21 cellular contexts compared by ENCODE assay signal in genomic region chr17:28499366-28499668, GRCh38. TPM values are rescaled to one million over a fixed set of nuclear protein-coding genes. Genes with fewer than 3 reads are reported as not detected.
"Had no signal": no experiment of that assay in that cellular context is flagged by ENCODE, and none has a peak within 500 bp of the region (broad histone marks: within the 10 kb centered on the region; RNA-seq: fewer than 3 reads in every experiment).

No MANE protein-coding gene starts in this region.

- DNase-seq: activated CD4-positive, alpha-beta T cell treated with anti-CD3 and anti-CD28 coated beads, Interleukin-2, amount 50 U/mL, for 1 hour; activated CD4-positive, CD25-positive, alpha-beta regulatory T cell; activated effector memory CD4-positive, alpha-beta T cell treated with Interleukin-2 at 50 U/mL for 16 hours; activated T-cell treated with anti-CD3 and anti-CD28 coated beads, Interleukin-2, amount 50 U/mL, for 24 hours; central memory CD4-positive, alpha-beta T cell; cortex of kidney; effector CD8-positive, alpha-beta T cell; foreskin melanocyte; islet precursor cell; left ventricle myocardium inferior; mesenchymal stem cell; nephron progenitor cell; sigmoid colon; stimulated activated CD4-positive, alpha-beta T cell treated with anti-CD3 and anti-CD28 coated beads, Interleukin-12 subunit alpha, Interleukin-12 subunit beta, amount 100 ng/mL, for 4 hours; stimulated activated naive CD4-positive, alpha-beta T cell treated with Interleukin-2 at 50 U/mL for 16 hours had no signal

- H3K4me3 ChIP-seq: body of pancreas, heart left ventricle, left ventricle myocardium inferior, sigmoid colon, suprapubic skin, upper lobe of left lung had no signal

- H3K27me3 ChIP-seq: body of pancreas, upper lobe of left lung had no signal

- H3K9me3 ChIP-seq: body of pancreas, heart left ventricle, left ventricle myocardium inferior, sigmoid colon, suprapubic skin, upper lobe of left lung had no signal

- ATAC-seq: body of pancreas, heart left ventricle had no signal

- H3K36me3 ChIP-seq: heart left ventricle, left ventricle myocardium inferior, sigmoid colon, suprapubic skin, upper lobe of left lung had no signal

- H3K4me1 ChIP-seq: sigmoid colon had no signal

- H3K27ac ChIP-seq: heart left ventricle, left ventricle myocardium inferior, sigmoid colon, suprapubic skin, upper lobe of left lung had no signal

RNA-seq across cellular contexts. Expression of gene FOXN1, which starts 6.8 kb away (rescaled TPM):
- total RNA-seq: heart left ventricle, left ventricle myocardium inferior, osteocyte, pulmonary artery endothelial cell, sigmoid colon had no signal

RNA-seq across cellular contexts. Expression of gene SLC13A2, which starts 25.9 kb away (rescaled TPM):
- total RNA-seq: heart left ventricle, left ventricle myocardium inferior, osteocyte, pulmonary artery endothelial cell had no signal
